16 cellular contexts compared by ENCODE assay signal in the genomic region with DNA sequence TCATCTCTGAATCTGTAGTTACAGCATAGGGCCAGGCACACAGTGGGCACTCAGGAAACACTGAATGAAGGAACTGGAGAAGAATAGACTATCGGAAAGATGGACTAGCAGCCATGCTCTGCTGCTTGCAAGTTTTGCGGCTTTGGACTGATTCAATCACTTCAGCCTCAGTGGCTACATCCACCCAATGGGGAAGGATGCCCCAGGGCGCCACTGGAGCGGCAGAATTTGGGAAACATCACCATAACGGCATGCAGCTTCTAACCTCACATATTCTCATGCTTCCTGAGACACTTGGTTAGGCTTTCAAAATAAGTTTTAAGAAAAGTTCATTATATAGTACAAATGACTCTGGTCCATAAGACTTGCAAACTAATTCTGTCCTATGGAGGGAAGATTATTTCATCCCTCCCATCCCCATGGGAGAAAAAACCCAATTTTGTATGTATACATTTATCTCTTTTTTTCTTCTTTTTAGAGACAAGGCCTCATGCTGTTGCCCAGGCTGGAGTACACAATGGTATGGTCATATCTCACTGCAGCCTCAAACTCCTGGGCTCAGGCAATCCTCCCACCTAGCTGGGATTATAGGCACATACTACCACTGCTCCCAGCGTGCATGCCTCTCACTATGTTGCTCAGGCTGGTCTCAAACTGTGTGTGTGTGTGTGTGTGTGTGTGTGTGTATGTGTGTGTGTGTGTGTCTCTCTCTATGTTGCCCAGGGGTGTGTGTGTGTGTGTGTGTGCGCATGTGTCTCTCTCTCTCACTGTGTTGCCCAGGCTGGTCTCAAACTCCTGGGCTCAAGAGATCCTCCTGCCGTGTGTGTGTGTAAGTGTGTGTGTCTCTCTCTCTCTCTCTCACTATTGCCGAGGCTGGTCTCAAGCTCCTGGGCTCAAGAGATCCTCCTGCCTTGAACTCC. TPM values are rescaled to one million over a fixed set of nuclear protein-coding genes. Genes with fewer than 3 reads are reported as not detected.
DNase-seq lines count a peak whose midpoint lies in the region; ATAC-seq and TF ChIP-seq lines count a peak whose summit lies in the region.
"Had no signal": no experiment of that assay in that cellular context is flagged by ENCODE, and none has a peak within 500 bp of the region (broad histone marks: within the 10 kb centered on the region; RNA-seq: fewer than 3 reads in every experiment).

No MANE protein-coding gene starts in this region.

- no peak overlapping the region for H3K23ac ChIP-seq in mesenchymal stem cell (ENCODE audit: low read length in 2 of 2)

- no peaks in the 10 kb centered on the region for H3K9me3 Mint-ChIP-seq in progenitor cell of endocrine pancreas (ENCODE audit: low read depth)
- H3K9me3 Mint-ChIP-seq: CD8-positive, alpha-beta memory T cell had no signal

- H3K27ac Mint-ChIP-seq in progenitor cell of endocrine pancreas, result peak overlapping the region; percentile 69
- H3K27ac Mint-ChIP-seq: CD8-positive, alpha-beta memory T cell had no signal

- H3K4me1 Mint-ChIP-seq in progenitor cell of endocrine pancreas (ENCODE audit: low read depth), result peaks cover 1% of the 10 kb centered on the region

- H3K4ac ChIP-seq in mesenchymal stem cell (ENCODE audit: low read depth in 1 of 2, low read length in 2 of 2), result no peak overlapping the region

- no peak overlapping the region for H2BK15ac ChIP-seq in mesenchymal stem cell (ENCODE audit: low read depth, poor library complexity, severe bottlenecking)

- H3K18ac ChIP-seq in mesenchymal stem cell (ENCODE audit: low read depth in 1 of 2, low read length in 2 of 2), result no peak overlapping the region

- no peak overlapping the region for H4K8ac ChIP-seq in mesenchymal stem cell (ENCODE audit: low read length)

- H3K79me1 ChIP-seq in mesenchymal stem cell (replicated peaks; ENCODE audit: low read length, poor library complexity, severe bottlenecking), result peaks cover 19% of the 10 kb centered on the region

- H3K14ac ChIP-seq in mesenchymal stem cell (ENCODE audit: low read length in 2 of 2), result no peak overlapping the region

- H2BK120ac ChIP-seq in mesenchymal stem cell (ENCODE audit: low read depth, low read length), result no peak overlapping the region

- no peaks in the 10 kb centered on the region for H3K27me3 Mint-ChIP-seq in progenitor cell of endocrine pancreas
- H3K27me3 Mint-ChIP-seq: CD8-positive, alpha-beta memory T cell had no signal

- peaks cover 12% of the 10 kb centered on the region for H3K36me3 Mint-ChIP-seq in progenitor cell of endocrine pancreas (ENCODE audit: insufficient read depth)

- no peak overlapping the region for H3K4me3 Mint-ChIP-seq in progenitor cell of endocrine pancreas (ENCODE audit: low read depth)
- H3K4me3 Mint-ChIP-seq: CD8-positive, alpha-beta memory T cell had no signal

- no peaks in the 10 kb centered on the region for H3K27me3 ChIP-seq in mesenchymal stem cell (ENCODE audit: control insufficient read depth in 1 of 2, insufficient read depth in 1 of 2, low read length in 2 of 2)
- H3K27me3 ChIP-seq: BE2C had no signal

- no peak overlapping the region for H3K27ac ChIP-seq in mesenchymal stem cell (ENCODE audit: low read length, poor library complexity, severe bottlenecking)
- H3K27ac ChIP-seq: C4-2B, HL-60 had no signal

- H2AFZ ChIP-seq in mesenchymal stem cell (ENCODE audit: low read depth, low read length), result no peak overlapping the region

- H3K4me3 ChIP-seq in mesenchymal stem cell (ENCODE audit: insufficient read depth in 1 of 2, low read depth in 1 of 2, low read length in 2 of 2), result no peak overlapping the region

- H2BK12ac ChIP-seq in mesenchymal stem cell (ENCODE audit: low read length in 2 of 2), result peak overlapping the region; percentile 16 to 52

- no peak overlapping the region for H3K4me2 ChIP-seq in mesenchymal stem cell (ENCODE audit: low read length, poor library complexity, severe bottlenecking)

- H4K91ac ChIP-seq in mesenchymal stem cell (ENCODE audit: low read length), result no peak overlapping the region

- H3K9ac ChIP-seq in mesenchymal stem cell (ENCODE audit: low read length), result no peak overlapping the region

- H3K36me3 ChIP-seq in mesenchymal stem cell (ENCODE audit: control insufficient read depth in 1 of 2, insufficient read depth in 2 of 2, low read depth in 1 of 2, low read length in 2 of 2), result peaks cover 32 to 52% of the 10 kb centered on the region in 2 experiments
- H3K36me3 ChIP-seq: BE2C had no signal

- DNase-seq in ELR (ENCODE audit: low read depth) (peak; percentile 50), RPMI7951 (ENCODE audit: low read depth) (peak; percentile 93), mesenchymal stem cell (no peak), progenitor cell of endocrine pancreas (ENCODE audit: low spot score, unreplicated experiment) (no peak), NCI-H187 (lab: John Stamatoyannopoulos, UW) (no peak)
- DNase-seq in central memory CD4-positive, alpha-beta T cell, result no peak
- no peak for DNase-seq in activated CD8-positive, alpha-beta memory T cell treated with anti-CD3 and anti-CD28 coated beads for 24 hours
- DNase-seq: BE2C; Caco-2; CD8-positive, alpha-beta memory T cell; DND-41; GF-D8; HCEC 1CT had no signal

- TF ChIP-seq CTCF in progenitor cell of endocrine pancreas (IDR thresholded peaks at IDR 0.05; ENCODE audit: unreplicated experiment), result no peak

- H2AK5ac ChIP-seq in mesenchymal stem cell (ENCODE audit: low read length, severe bottlenecking), result no peak overlapping the region

- peaks cover 18% of the 10 kb centered on the region for H3K4me1 ChIP-seq in mesenchymal stem cell (ENCODE audit: control insufficient read depth, insufficient read depth, low read depth, low read length)
- H3K4me1 ChIP-seq: BE2C had no signal

- 100% methylated on average over 3 of the region's 9 CpGs for WGBS in mesenchymal stem cell

- H2BK5ac ChIP-seq in mesenchymal stem cell (ENCODE audit: low read depth, low read length, poor library complexity, severe bottlenecking), result no peak overlapping the region

- no peaks in the 10 kb centered on the region for H3K9me3 ChIP-seq in mesenchymal stem cell (ENCODE audit: control insufficient read depth, low read length)
- H3K9me3 ChIP-seq: BE2C, Caco-2 had no signal

- ATAC-seq in HG03442 (IDR thresholded peaks at IDR 0.05; ENCODE audit: unreplicated experiment), result no peak

RNA-seq across cellular contexts. Expression of a gene that starts 4.1 kb away (rescaled TPM):
- 32.3 and 37.5 TPM in 2 replicates for total RNA-seq in RPMI7951 (2014; rRNA removed; shearing (Covaris generic))
- polyA plus RNA-seq in mesenchymal stem cell (2013, experiment 1 of 2), result 2.6 TPM
- polyA plus RNA-seq in mesenchymal stem cell (2013, experiment 2 of 2), result 2.8 TPM
- 26.6 and 27.1 TPM in 2 replicates for total RNA-seq in progenitor cell of endocrine pancreas

RNA-seq across cellular contexts. Expression of a gene that starts 35.5 kb away (rescaled TPM):
- 56.0 and 59.1 TPM in 2 replicates for total RNA-seq in RPMI7951 (2014; rRNA removed; shearing (Covaris generic))
- 66.0 TPM for polyA plus RNA-seq in mesenchymal stem cell (2013, experiment 1 of 2)
- 68.3 TPM for polyA plus RNA-seq in mesenchymal stem cell (2013, experiment 2 of 2)
- total RNA-seq in progenitor cell of endocrine pancreas, result 38.6 and 42.1 TPM in 2 replicates

Comparison
In these comparisons a context has a peak if more than half of its experiments do, and no peak if none do; other contexts are left out.
1. DNase-seq: peak in ELR (single experiment) and RPMI7951 (single experiment); none in mesenchymal stem cell (single experiment), progenitor cell of endocrine pancreas (single experiment), central memory CD4-positive, alpha-beta T cell (single experiment), activated CD8-positive, alpha-beta memory T cell treated with anti-CD3 and anti-CD28 coated beads for 24 hours (single experiment) and NCI-H187 (0 of 2).